15 cellular contexts compared by ENCODE assay signal in genomic region chr3:48215466-48215865, GRCh38. TPM values are rescaled to one million over a fixed set of nuclear protein-coding genes. Genes with fewer than 3 reads are reported as not detected.
DNase-seq lines count a peak whose midpoint lies in the region; ATAC-seq, FAIRE-seq and TF ChIP-seq lines count a peak whose summit lies in the region.
"Had no signal": no experiment of that assay in that cellular context is flagged by ENCODE, and none has a peak within 500 bp of the region (broad histone marks: within the 10 kb centered on the region; RNA-seq: fewer than 3 reads in every experiment).

No MANE protein-coding gene starts in this region.

- no peaks in the 10 kb centered on the region for H3K27me3 ChIP-seq in left lung
- H3K27me3 ChIP-seq in skeletal muscle tissue (ENCODE audit: control insufficient read depth in 3 of 3, insufficient read depth in 3 of 3, low read length in 3 of 3), result no peaks in the 10 kb centered on the region

- ATAC-seq in left lung (peak; percentile 82), HG02885 (IDR thresholded peaks at IDR 0.05; ENCODE audit: poor library complexity, unreplicated experiment) (no peak), HG03095 (IDR thresholded peaks at IDR 0.05; ENCODE audit: unreplicated experiment) (no peak), HG03108 (IDR thresholded peaks at IDR 0.05; ENCODE audit: unreplicated experiment) (no peak)
- ATAC-seq: CD8-positive, alpha-beta T cell; GM12878 had no signal

- no peak for DNase-seq in GM12891 (ENCODE audit: insufficient read length, low spot score)
- no peak for DNase-seq in coronary artery (ENCODE audit: low spot score)
- DNase-seq in left lung, result peak in 1 of 2 donors; percentile 45
- DNase-seq in NCI-H1092 (lab: John Stamatoyannopoulos, UW), result no peak
- DNase-seq: CD8-positive, alpha-beta T cell; NCI-H1694 treated with DMSO at 0.1 percent for 48 hours; nephron progenitor cell; OCI-M1; T-helper 9 cell had no signal

- H3K4me1 ChIP-seq in left lung (peaks cover 13 to 57% of the 10 kb centered on the region in 2 donors), skeletal muscle tissue (ENCODE audit: control insufficient read depth in 3 of 3, insufficient read depth in 3 of 3, low read length in 3 of 3) (peaks cover 11 to 18% (median 16%) of the 10 kb centered on the region in 3 donors)

- H3K9me3 ChIP-seq in left lung (no peaks in the 10 kb centered on the region), skeletal muscle tissue (ENCODE audit: control insufficient read depth in 3 of 3, low read length in 3 of 3) (no peaks in the 10 kb centered on the region)

- H3K9ac ChIP-seq in skeletal muscle tissue (ENCODE audit: low read depth in 1 of 3, low read length in 3 of 3), result peak overlapping the region in 1 of 3 donors; percentile 8

- H3K4me3 ChIP-seq in coronary artery, result peak overlapping the region; percentile 19
- no peak overlapping the region for H3K4me3 ChIP-seq in left lung
- H3K4me3 ChIP-seq in skeletal muscle tissue (ENCODE audit: low read length in 3 of 3), result no peak overlapping the region
- H3K4me3 ChIP-seq: GM12878 had no signal

- TF ChIP-seq CTCF in coronary artery (IDR thresholded peaks at IDR 0.05), result no peak
- TF ChIP-seq CTCF in left lung (IDR thresholded peaks at IDR 0.05), result no peak

- peak; percentile 5 for FAIRE-seq in GM12891 (lab: Jason Lieb, UNC)
- FAIRE-seq: GM12878, urothelium cell line had no signal

- intact Hi-C loops in left lung (cut with DNase I), result no loop called here

- no peaks in the 10 kb centered on the region for H3K36me3 ChIP-seq in left lung
- H3K36me3 ChIP-seq in skeletal muscle tissue (ENCODE audit: control insufficient read depth in 3 of 3, insufficient read depth in 3 of 3, low read length in 3 of 3), result no peaks in the 10 kb centered on the region

- no peak for TF ChIP-seq POLR2A in GM12891 (IDR thresholded peaks at IDR 0.05; ENCODE audit: low read depth, low read length)

- H3K27ac ChIP-seq in coronary artery, result peak overlapping the region; percentile 52 to 80
- peak overlapping the region; percentile 66 to 71 for H3K27ac ChIP-seq in left lung
- peak overlapping the region; percentile 28 for H3K27ac ChIP-seq in skeletal muscle tissue (ENCODE audit: low read depth, low read length)

TF ChIP-seq in GM12891, 5 proteins besides CTCF, POLR2A, EP300 and RAD21:
- TF ChIP-seq POU2F2 (IDR thresholded peaks at IDR 0.05; ENCODE audit: low read depth, low read length) (no peak), TAF1 (IDR thresholded peaks at IDR 0.05; ENCODE audit: low read depth, low read length) (no peak), SPI1 (IDR thresholded peaks at IDR 0.05; ENCODE audit: low read depth, low read length) (no peak), PAX5 (IDR thresholded peaks at IDR 0.05; ENCODE audit: insufficient read depth, low read length, severe bottlenecking) (no peak), POLR2AphosphoS5 (IDR thresholded peaks at IDR 0.05; ENCODE audit: low read depth, low read length) (no peak)

RNA-seq across cellular contexts. Expression of gene CAMP, which starts 7.8 kb away (rescaled TPM):
- polyA plus RNA-seq in GM12891 (2012; ENCODE audit: low read depth, missing spikeins), result 4.6 TPM
- total RNA-seq in left lung (1 to 10 TPM in 1 of 2 donors, under 1 TPM in 1; 0.93 to 1.4 TPM), skeletal muscle tissue (not detected)
- total RNA-seq: CD8-positive, alpha-beta T cell had no signal

RNA-seq across cellular contexts. Expression of gene ZNF589, which starts 25.4 kb away (rescaled TPM):
- polyA plus RNA-seq in GM12891 (2012; ENCODE audit: low read depth, missing spikeins), result 19.0 TPM
- total RNA-seq in left lung (10 to 100 TPM in 1 of 2 donors, 1 to 10 TPM in 1; 9.0 to 17.5 TPM), skeletal muscle tissue (4.7 TPM)

RNA-seq across cellular contexts. Expression of gene CDC25A, which starts 27.2 kb away (rescaled TPM):
- polyA plus RNA-seq in GM12891 (2012; ENCODE audit: low read depth, missing spikeins), result 9.7 TPM
- total RNA-seq in left lung (1 to 10 TPM; 2.8 to 4.7 TPM), skeletal muscle tissue (3.7 TPM)
